In genomic region chr11:11965192-11965591, GRCh38 we compare ENCODE assay signal across 25 cellular contexts. TPM values are rescaled to one million over a fixed set of nuclear protein-coding genes. Genes with fewer than 3 reads are reported as not detected.
"Had no signal": no experiment of that assay in that cellular context is flagged by ENCODE, and none has a peak within 500 bp of the region (broad histone marks: within the 10 kb centered on the region; RNA-seq: fewer than 3 reads in every experiment).

No MANE protein-coding gene starts in this region.

- DNase-seq: activated CD4-positive, alpha-beta T cell treated with anti-CD3 and anti-CD28 coated beads, Interleukin-2, amount 50 U/mL, for 4 hours; activated CD8-positive, alpha-beta memory T cell treated with anti-CD3 and anti-CD28 coated beads, Interleukin-2, amount 50 U/mL, for 48 hours; activated effector memory CD4-positive, alpha-beta T cell treated with Interleukin-2 at 50 U/mL for 16 hours; activated naive CD4-positive, alpha-beta T cell treated with anti-CD3 and anti-CD28 coated beads, Interleukin-2, amount 10 ng/mL, durations not matched to agents 7 days and 5 days; activated naive CD8-positive, alpha-beta T cell treated with anti-CD3 and anti-CD28 coated beads, Interleukin-2, amount 50 U/mL, for 24 hours; activated T-cell treated with anti-CD3 and anti-CD28 coated beads, Interleukin-2, amount 50 U/mL, for 4 hours; effector CD8-positive, alpha-beta T cell; erythroblast; foreskin fibroblast; kidney glomerular epithelial cell; ovary; right lobe of liver; stimulated activated CD4-positive, alpha-beta T cell treated with anti-CD3 and anti-CD28 coated beads, Interleukin-15, amount 100 ng/mL, for 24 hours; stimulated activated naive CD4-positive, alpha-beta T cell; T1000; testis; trophoblast cell had no signal

- H3K36me3 Mint-ChIP-seq: memory B cell; natural killer cell treated with Interleukin-12 subunit alpha and Interleukin-12 subunit beta and Interleukin-15 and Interleukin-18, amount 100 ng/mL, for 72 hours; WTC11 had no signal

- H3K9me3 ChIP-seq: neutrophil, ovary, right lobe of liver, testis, vagina had no signal

- H3K4me3 ChIP-seq: ovary, right lobe of liver, skin epidermis, testis, vagina had no signal

- H3K36me3 ChIP-seq: neutrophil, ovary, right lobe of liver had no signal

- H3K27me3 ChIP-seq: ovary, right lobe of liver, testis, vagina had no signal

- ATAC-seq: activated naive CD8-positive, alpha-beta T cell treated with anti-CD3 and anti-CD28 coated beads, Interleukin-2, amount 50 U/mL, for 24 hours; activated T-cell treated with anti-CD3 and anti-CD28 coated beads, Interleukin-2, amount 50 U/mL, for 4 hours; natural killer cell treated with Interleukin-12 subunit alpha and Interleukin-12 subunit beta and Interleukin-15 and Interleukin-18, amount 100 ng/mL, for 72 hours; right lobe of liver; WTC11 had no signal

- H3K27me3 Mint-ChIP-seq: activated naive CD8-positive, alpha-beta T cell treated with anti-CD3 and anti-CD28 coated beads, Interleukin-2, amount 50 U/mL, for 24 hours had no signal

- H3K9me3 Mint-ChIP-seq: activated naive CD8-positive, alpha-beta T cell treated with anti-CD3 and anti-CD28 coated beads, Interleukin-2, amount 50 U/mL, for 24 hours; activated T-cell treated with anti-CD3 and anti-CD28 coated beads, Interleukin-2, amount 50 U/mL, for 4 hours; dendritic cell treated with granulocyte-macrophage colony-stimulating factor and Interleukin-4, amounts not matched to agents 40 ng/mL and 50 ng/mL, for 4 days; memory B cell; natural killer cell treated with Interleukin-12 subunit alpha and Interleukin-12 subunit beta and Interleukin-15 and Interleukin-18, amount 100 ng/mL, for 72 hours; T-helper 1 cell treated with Interleukin-12 subunit alpha and Interleukin-12 subunit beta and Interleukin-4 antibody, amounts not matched to agents 30 μg/mL and 1 μg/mL, for 36 hours had no signal

- H3K27ac ChIP-seq: neutrophil, ovary, skin epidermis, testis, vagina had no signal

- H3K27ac Mint-ChIP-seq: activated naive CD4-positive, alpha-beta T cell treated with anti-CD3 and anti-CD28 coated beads, Interleukin-2, amount 10 ng/mL, durations not matched to agents 7 days and 5 days; activated naive CD8-positive, alpha-beta T cell treated with anti-CD3 and anti-CD28 coated beads, Interleukin-2, amount 50 U/mL, for 24 hours; dendritic cell treated with granulocyte-macrophage colony-stimulating factor and Interleukin-4, amounts not matched to agents 40 ng/mL and 50 ng/mL, for 4 days; memory B cell; T-helper 1 cell treated with Interleukin-12 subunit alpha and Interleukin-12 subunit beta and Interleukin-4 antibody, amounts not matched to agents 30 μg/mL and 1 μg/mL, for 36 hours; WTC11 had no signal

- H3K4me3 Mint-ChIP-seq: activated naive CD4-positive, alpha-beta T cell treated with anti-CD3 and anti-CD28 coated beads, Interleukin-2, amount 10 ng/mL, durations not matched to agents 7 days and 5 days; activated naive CD8-positive, alpha-beta T cell treated with anti-CD3 and anti-CD28 coated beads, Interleukin-2, amount 50 U/mL, for 24 hours; activated T-cell treated with anti-CD3 and anti-CD28 coated beads, Interleukin-2, amount 50 U/mL, for 4 hours; dendritic cell treated with granulocyte-macrophage colony-stimulating factor and Interleukin-4, amounts not matched to agents 40 ng/mL and 50 ng/mL, for 4 days; memory B cell; natural killer cell treated with Interleukin-12 subunit alpha and Interleukin-12 subunit beta and Interleukin-15 and Interleukin-18, amount 100 ng/mL, for 72 hours; T-helper 1 cell treated with Interleukin-12 subunit alpha and Interleukin-12 subunit beta and Interleukin-4 antibody, amounts not matched to agents 30 μg/mL and 1 μg/mL, for 36 hours; WTC11 had no signal

RNA-seq across cellular contexts. Expression of gene DKK3, which starts 43.2 kb away (rescaled TPM):
- total RNA-seq: natural killer cell treated with Interleukin-12 subunit alpha and Interleukin-12 subunit beta and Interleukin-15 and Interleukin-18, amount 100 ng/mL, for 72 hours had no signal
